14 cellular contexts compared by ENCODE assay signal in the genomic region with DNA sequence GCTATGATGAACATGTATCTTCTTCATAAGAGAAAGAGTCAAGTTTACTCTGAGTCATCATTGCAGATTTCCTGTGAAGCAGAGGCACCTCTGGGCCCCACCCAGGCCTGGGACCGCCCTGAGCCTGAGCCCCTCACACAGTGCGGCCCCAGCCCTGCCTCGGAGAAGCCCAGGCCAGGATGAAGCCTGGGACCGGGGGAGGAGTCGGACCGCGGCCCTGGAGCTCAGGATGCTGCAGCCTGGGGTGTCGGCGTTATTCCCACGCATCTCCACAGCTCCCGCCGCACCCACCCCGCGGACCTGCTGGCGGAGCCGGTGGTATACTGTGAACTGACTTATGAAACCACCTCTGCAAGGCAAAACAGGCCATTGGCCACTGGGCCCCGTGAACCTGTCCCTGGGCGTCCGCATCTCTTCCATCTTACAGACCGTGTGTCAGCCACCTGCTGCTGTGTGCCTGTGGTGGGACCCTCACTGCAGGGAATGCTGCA. TPM values are rescaled to one million over a fixed set of nuclear protein-coding genes. Genes with fewer than 3 reads are reported as not detected.
A peak's percentile ranks its signal among the peaks of the same experiment; 100 is the strongest.
DNase-seq lines count a peak whose midpoint lies in the region; ATAC-seq and TF ChIP-seq lines count a peak whose summit lies in the region.
"Had no signal": no experiment of that assay in that cellular context is flagged by ENCODE, and none has a peak within 500 bp of the region (broad histone marks: within the 10 kb centered on the region; RNA-seq: fewer than 3 reads in every experiment).

No MANE protein-coding gene starts in this region.

- ATAC-seq in CD8-positive, alpha-beta T cell = no peak

- no peak overlapping the region for H3K27ac ChIP-seq in osteoblast (ENCODE audit: low read depth, low read length)
- H3K27ac ChIP-seq in CD8-positive, alpha-beta T cell (ENCODE audit: low read depth, low read length) = no peak overlapping the region
- H3K27ac ChIP-seq: SJCRH30 had no signal

- H3K27me3 Mint-ChIP-seq in CD8-positive, alpha-beta T cell (ENCODE audit: low read depth) = peaks cover 14% of the 10 kb centered on the region

- no peaks in the 10 kb centered on the region for H3K27me3 ChIP-seq in osteoblast (ENCODE audit: insufficient read depth, low read length)
- H3K27me3 ChIP-seq in CD8-positive, alpha-beta T cell (ENCODE audit: insufficient read depth, low read length) = no peaks in the 10 kb centered on the region
- H3K27me3 ChIP-seq: SJCRH30 had no signal

- peaks cover 26% of the 10 kb centered on the region for H3K4me1 ChIP-seq in osteoblast (ENCODE audit: insufficient read depth, low read length)
- H3K4me1 ChIP-seq in CD8-positive, alpha-beta T cell (ENCODE audit: insufficient read depth, low read length) = peaks cover 24% of the 10 kb centered on the region

- H3K4me2 ChIP-seq in osteoblast (ENCODE audit: insufficient read depth, low read length) = no peak overlapping the region

- no peak overlapping the region for H3K27ac Mint-ChIP-seq in CD8-positive, alpha-beta T cell
- H3K27ac Mint-ChIP-seq: activated naive CD4-positive, alpha-beta T cell treated with anti-CD3 and anti-CD28 coated beads, Interleukin-2, amount 50 U/mL, for 72 hours had no signal

- H3K36me3 Mint-ChIP-seq in CD8-positive, alpha-beta T cell = no peaks in the 10 kb centered on the region
- H3K36me3 Mint-ChIP-seq: activated naive CD4-positive, alpha-beta T cell treated with anti-CD3 and anti-CD28 coated beads, Interleukin-2, amount 50 U/mL, for 72 hours had no signal

- no peaks in the 10 kb centered on the region for H3K9me3 ChIP-seq in osteoblast (ENCODE audit: low read depth, low read length)
- no peaks in the 10 kb centered on the region for H3K9me3 ChIP-seq in CD8-positive, alpha-beta T cell (ENCODE audit: low read length)
- H3K9me3 ChIP-seq: SJCRH30 had no signal

- CTCF ChIA-PET in CD8-positive, alpha-beta T cell (lab: Charles Lee) = interaction anchor here (1.5 kb wide), 1 partner anchor 9 kb away, joined by 6 read pairs; no protein-coding TSS in a partner anchor

- H2AFZ ChIP-seq in osteoblast (ENCODE audit: low read length) = no peak overlapping the region

- H3K36me3 ChIP-seq in osteoblast (ENCODE audit: insufficient read depth, low read length) = peaks cover 13% of the 10 kb centered on the region
- H3K36me3 ChIP-seq in CD8-positive, alpha-beta T cell (ENCODE audit: insufficient read depth, low read length) = no peaks in the 10 kb centered on the region
- H3K36me3 ChIP-seq: SJCRH30 had no signal

- DNase-seq in 8988T (peak; percentile 32), NCI-H460 (ENCODE audit: extremely low read depth, low read depth) (peak; percentile 22), fibroblast of villous mesenchyme (ENCODE audit: low read depth) (peak; percentile 79), osteoblast (ENCODE audit: insufficient read length, low spot score, missing footprints) (peak; percentile 78), LoVo (ENCODE audit: low spot score) (no peak)
- no peak for DNase-seq in stimulated activated CD4-positive, alpha-beta T cell treated with anti-CD3 and anti-CD28 coated beads, Interleukin-4, amount 100 ng/mL, for 1 hour
- no peak for DNase-seq in effector CD8-positive, alpha-beta T cell (lab: John Stamatoyannopoulos, UW)
- DNase-seq in CD8-positive, alpha-beta T cell = no peak
- DNase-seq: AML-193, HCEC 1CT, hypothalamus, NCI-H446 had no signal

- intact Hi-C loops in CD8-positive, alpha-beta T cell (cut with DNase I, micrococcal nuclease) = loop anchor here in 1 of 2 experiments (10.0 kb wide), 1 partner anchor 306 kb away; a partner anchor contains a TSS

- no peak for TF ChIP-seq CTCF in fibroblast of villous mesenchyme (IDR thresholded peaks at IDR 0.05; ENCODE audit: insufficient read depth, low read depth, low read length)
- TF ChIP-seq CTCF in osteoblast (IDR thresholded peaks at IDR 0.05; ENCODE audit: extremely low read depth, low read depth, low read length) = no peak
- no peak for TF ChIP-seq CTCF in CD8-positive, alpha-beta T cell (IDR thresholded peaks at IDR 0.05)

- H3K9me3 Mint-ChIP-seq in CD8-positive, alpha-beta T cell = no peaks in the 10 kb centered on the region
- H3K9me3 Mint-ChIP-seq: activated naive CD4-positive, alpha-beta T cell treated with anti-CD3 and anti-CD28 coated beads, Interleukin-2, amount 50 U/mL, for 72 hours had no signal

- H4K20me1 ChIP-seq in osteoblast (ENCODE audit: insufficient read depth, low read length) = peaks cover 23% of the 10 kb centered on the region

- POLR2A ChIA-PET in CD8-positive, alpha-beta T cell (lab: Charles Lee) = no interaction called here

- H3K4me3 ChIP-seq in fibroblast of villous mesenchyme (ENCODE audit: low read depth, low read length) (no peak overlapping the region), osteoblast (ENCODE audit: insufficient read depth, low read length) (no peak overlapping the region)
- no peak overlapping the region for H3K4me3 ChIP-seq in CD8-positive, alpha-beta T cell (ENCODE audit: low read depth, low read length)
- H3K4me3 ChIP-seq: SJCRH30 had no signal

- H3K4me1 Mint-ChIP-seq in CD8-positive, alpha-beta T cell (ENCODE audit: low read depth) = peaks cover 15% of the 10 kb centered on the region

- H3K4me3 Mint-ChIP-seq in CD8-positive, alpha-beta T cell = no peak overlapping the region

- H3K79me2 ChIP-seq in osteoblast (ENCODE audit: insufficient read depth, low read length) = peaks cover 33% of the 10 kb centered on the region

RNA-seq across cellular contexts. Expression of a gene that starts 2.4 kb away (rescaled TPM):
- total RNA-seq in NCI-H460 (2014; rRNA removed; shearing (Covaris generic)) = 41.9 and 42.6 TPM in 2 replicates
- polyA plus RNA-seq in NCI-H460 (2014; cell fraction: nucleus; rRNA removed) = 133 and 156 TPM in 2 replicates
- total RNA-seq in fibroblast of villous mesenchyme (538 and 819 TPM in 2 replicates), osteoblast (1,531 and 1,612 TPM in 2 replicates)
- total RNA-seq in CD8-positive, alpha-beta T cell = 10 to 100 TPM; 15.2 to 16.5 TPM

Comparison
In these comparisons a context has a peak if more than half of its experiments do, and no peak if none do; other contexts are left out.
1. DNase-seq: peak in 8988T (single experiment), NCI-H460 (single experiment), fibroblast of villous mesenchyme (single experiment) and osteoblast (single experiment); none in stimulated activated CD4-positive, alpha-beta T cell treated with anti-CD3 and anti-CD28 coated beads, Interleukin-4, amount 100 ng/mL, for 1 hour (single experiment), effector CD8-positive, alpha-beta T cell (single experiment), LoVo (single experiment) and CD8-positive, alpha-beta T cell (0 of 7).
2. RNA of a gene that starts 2.4 kb away (total RNA-seq): 1,531 to 1,612 TPM in osteoblast and 538 to 819 TPM in fibroblast of villous mesenchyme; 41.9 to 42.6 TPM in NCI-H460 and 15.2 to 16.5 TPM in CD8-positive, alpha-beta T cell; every median in the first group is over 10 times any median in the second.